In genomic region chr10:128843972-128844371, GRCh38 we compare ENCODE assay signal across 15 cellular contexts.
DNase-seq lines count a peak whose midpoint lies in the region; ATAC-seq and TF ChIP-seq lines count a peak whose summit lies in the region.
"Had no signal": no experiment of that assay in that cellular context is flagged by ENCODE, and none has a peak within 500 bp of the region (broad histone marks: within the 10 kb centered on the region; RNA-seq: fewer than 3 reads in every experiment).

No MANE protein-coding gene starts in this region.

- H3K27me3 ChIP-seq in Panc1 (ENCODE audit: control insufficient read depth, insufficient read depth, low read length) (no peaks in the 10 kb centered on the region; the same call in 1 of the 2 replicates), MG63 (no peaks in the 10 kb centered on the region)
- H3K27me3 ChIP-seq: sigmoid colon had no signal

- DNase-seq in DMS 273 treated with DMSO at 0.1 percent for 48 hours (lab: John Stamatoyannopoulos, UW) (peak; percentile 3), Panc1 (ENCODE audit: low read depth, low spot score) (no peak), left colon (no peak), MG63 (no peak), midbrain (lab: John Stamatoyannopoulos, UW) (no peak)
- no peak for DNase-seq in stimulated activated naive CD4-positive, alpha-beta T cell (lab: John Stamatoyannopoulos, UW)
- DNase-seq: activated CD4-positive, alpha-beta T cell treated with anti-CD3 and anti-CD28 coated beads for 1 hour; activated naive CD8-positive, alpha-beta T cell treated with anti-CD3 and anti-CD28 coated beads for 36 hours; CD4-positive, CD25-positive, alpha-beta regulatory T cell; sigmoid colon; stimulated activated naive B cell treated with anti-CD40 and anti-IgM and Interleukin-4, amounts not matched to agents 10 μg/mL and 1 μg/mL and 100 μg/mL, for 72 hours; T-cell had no signal

- in situ Hi-C loops in Panc1 (cut with HindIII; ENCODE audit: low pct_unique_long_range_greater_than_20kb, low sequenced_read_pairs), result no loop called here

- CTCF ChIA-PET in Panc1 (lab: Charles Lee), result no interaction called here

- no TSS peak for BruUV-seq in Panc1 (replicated peaks; lab: Mats Ljungman, UMichigan)

- peak; percentile 49; the same call in 1 of the 2 replicates for TF ChIP-seq CTCF in LNCAP (IDR thresholded peaks at IDR 0.05)
- peak; percentile 21; the same call in 1 of the 2 replicates for TF ChIP-seq CTCF in Panc1 (IDR thresholded peaks at IDR 0.05)

- H3K4me3 ChIP-seq in Panc1 (ENCODE audit: low read depth in 2 of 2, low read length in 2 of 2) (no peak overlapping the region), MG63 (no peak overlapping the region)
- H3K4me3 ChIP-seq: sigmoid colon had no signal

- no peaks in the 10 kb centered on the region for H3K4me1 ChIP-seq in Panc1 (ENCODE audit: control insufficient read depth, insufficient read depth, low read length)
- H3K4me1 ChIP-seq: sigmoid colon had no signal

- ATAC-seq in Panc1 (no peak), left colon (peak; percentile 31), HG02981 (IDR thresholded peaks at IDR 0.05; ENCODE audit: unreplicated experiment) (no peak)
- ATAC-seq: stimulated activated naive B cell treated with anti-CD40 and anti-IgM and Interleukin-4, amounts not matched to agents 10 μg/mL and 1 μg/mL and 100 μg/mL, for 72 hours; T-cell had no signal

- no peak overlapping the region for H3K27ac ChIP-seq in Panc1 (ENCODE audit: low read length)
- H3K27ac ChIP-seq: epithelial cell of prostate, sigmoid colon had no signal

- no peaks in the 10 kb centered on the region for H3K36me3 ChIP-seq in Panc1 (ENCODE audit: control insufficient read depth, insufficient read depth, low read length)
- no peaks in the 10 kb centered on the region for H3K36me3 ChIP-seq in MG63
- H3K36me3 ChIP-seq: sigmoid colon had no signal

- H3K9me3 ChIP-seq in Panc1 (ENCODE audit: control insufficient read depth, insufficient read depth, low read depth, low read length) (no peaks in the 10 kb centered on the region), MG63 (no peaks in the 10 kb centered on the region)
- H3K9me3 ChIP-seq: sigmoid colon had no signal

- intact Hi-C loops in Panc1 (cut with micrococcal nuclease; ENCODE audit: unreplicated experiment), result no loop called here
- intact Hi-C loops in left colon (cut with DNase I, micrococcal nuclease), result no loop called here

- POLR2A ChIA-PET in Panc1 (lab: Charles Lee), result no interaction called here
